10 cellular contexts compared by ENCODE assay signal in genomic region chr2:238059505-238059904, GRCh38. TPM values are rescaled to one million over a fixed set of nuclear protein-coding genes. Genes with fewer than 3 reads are reported as not detected.
DNase-seq lines count a peak whose midpoint lies in the region; ATAC-seq and TF ChIP-seq lines count a peak whose summit lies in the region.
"Had no signal": no experiment of that assay in that cellular context is flagged by ENCODE, and none has a peak within 500 bp of the region (broad histone marks: within the 10 kb centered on the region; RNA-seq: fewer than 3 reads in every experiment).

No MANE protein-coding gene starts in this region.

- H3K4me3 ChIP-seq in AG10803 (ENCODE audit: low read length) (peak overlapping the region; percentile 74), HUES48 (ENCODE audit: low read depth, low read length) (peak overlapping the region; percentile 93), adipocyte (ENCODE audit: low read length) (peak overlapping the region; percentile 99), lower lobe of right lung (peak overlapping the region; percentile 96)

- DNase-seq in AG10803 (ENCODE audit: low read depth): no peak
- DNase-seq in adipocyte (ENCODE audit: low read depth): no peak
- DNase-seq in lower lobe of right lung: no peak
- DNase-seq in anterior cingulate cortex (lab: John Stamatoyannopoulos, UW): no peak
- DNase-seq in hippocampal formation (lab: John Stamatoyannopoulos, UW): no peak
- DNase-seq: left colon had no signal

- no peak overlapping the region for H3K27ac ChIP-seq in HUES48 (ENCODE audit: low read depth, low read length)
- no peak overlapping the region for H3K27ac ChIP-seq in lower lobe of right lung

- H3K36me3 ChIP-seq in HUES48 (ENCODE audit: control insufficient read depth, insufficient read depth, low read length): peaks cover 10% of the 10 kb centered on the region
- H3K36me3 ChIP-seq in adipocyte (ENCODE audit: control insufficient read depth, insufficient read depth, low read length, severe bottlenecking): peaks cover 3% of the 10 kb centered on the region
- peaks cover under 1% of the 10 kb centered on the region for H3K36me3 ChIP-seq in lower lobe of right lung
- H3K36me3 ChIP-seq: brain microvascular endothelial cell had no signal

- TF ChIP-seq CTCF in AG10803 (conservative IDR thresholded peaks at IDR 0.05; ENCODE audit: low read length) (no peak), lower lobe of right lung (IDR thresholded peaks at IDR 0.05) (no peak)

- intact Hi-C loops in lower lobe of right lung (cut with DNase I): no loop called here

- H3K4me1 ChIP-seq in HUES48 (ENCODE audit: control insufficient read depth, insufficient read depth, low read length): peaks cover 8% of the 10 kb centered on the region; the same call in 1 of the 2 replicates
- H3K4me1 ChIP-seq in adipocyte (ENCODE audit: control insufficient read depth, insufficient read depth, low read length): peaks cover 15% of the 10 kb centered on the region
- peaks cover 18% of the 10 kb centered on the region for H3K4me1 ChIP-seq in lower lobe of right lung

- H3K9me3 ChIP-seq in HUES48 (ENCODE audit: control insufficient read depth, insufficient read depth, low read length): no peaks in the 10 kb centered on the region
- no peaks in the 10 kb centered on the region for H3K9me3 ChIP-seq in adipocyte (ENCODE audit: control insufficient read depth, low read length)
- no peaks in the 10 kb centered on the region for H3K9me3 ChIP-seq in lower lobe of right lung

- ATAC-seq in lower lobe of right lung (no peak), HG03095 (IDR thresholded peaks at IDR 0.05; ENCODE audit: unreplicated experiment) (no peak), GM19023 (IDR thresholded peaks at IDR 0.05; ENCODE audit: unreplicated experiment) (no peak)

- H3K27me3 ChIP-seq in HUES48 (ENCODE audit: control insufficient read depth, insufficient read depth, low read length) (no peaks in the 10 kb centered on the region), adipocyte (replicated peaks; ENCODE audit: control insufficient read depth, insufficient read depth, low read length) (no peaks in the 10 kb centered on the region), lower lobe of right lung (ENCODE audit: low read depth) (peaks cover 6% of the 10 kb centered on the region)
- H3K27me3 ChIP-seq: brain microvascular endothelial cell had no signal

- H3K9ac ChIP-seq in HUES48 (ENCODE audit: low read depth, low read length) (no peak overlapping the region), adipocyte (ENCODE audit: low read length) (no peak overlapping the region)

RNA-seq across cellular contexts. Expression of gene SCLY, which starts 1.3 kb away (rescaled TPM):
- total RNA-seq in lower lobe of right lung: 12.4 TPM

RNA-seq across cellular contexts. Expression of gene ESPNL, which starts 40.6 kb away (rescaled TPM):
- total RNA-seq in lower lobe of right lung: 0.09 TPM
